In genomic region chr12:2322554-2323120, GRCh38 we compare ENCODE assay signal across 1 cellular context.
TF ChIP-seq lines count a peak whose summit lies in the region.

No MANE protein-coding gene starts in this region.

TF ChIP-seq in GM23338, 12 proteins besides CTCF, POLR2A, EP300 and RAD21 (continued from another document):
- TF ChIP-seq REST (IDR thresholded peaks at IDR 0.05; ENCODE audit: unreplicated experiment) = no peak
- no peak for TF ChIP-seq EZH2phosphoT487 (IDR thresholded peaks at IDR 0.05; ENCODE audit: unreplicated experiment)
